In the genomic region with DNA sequence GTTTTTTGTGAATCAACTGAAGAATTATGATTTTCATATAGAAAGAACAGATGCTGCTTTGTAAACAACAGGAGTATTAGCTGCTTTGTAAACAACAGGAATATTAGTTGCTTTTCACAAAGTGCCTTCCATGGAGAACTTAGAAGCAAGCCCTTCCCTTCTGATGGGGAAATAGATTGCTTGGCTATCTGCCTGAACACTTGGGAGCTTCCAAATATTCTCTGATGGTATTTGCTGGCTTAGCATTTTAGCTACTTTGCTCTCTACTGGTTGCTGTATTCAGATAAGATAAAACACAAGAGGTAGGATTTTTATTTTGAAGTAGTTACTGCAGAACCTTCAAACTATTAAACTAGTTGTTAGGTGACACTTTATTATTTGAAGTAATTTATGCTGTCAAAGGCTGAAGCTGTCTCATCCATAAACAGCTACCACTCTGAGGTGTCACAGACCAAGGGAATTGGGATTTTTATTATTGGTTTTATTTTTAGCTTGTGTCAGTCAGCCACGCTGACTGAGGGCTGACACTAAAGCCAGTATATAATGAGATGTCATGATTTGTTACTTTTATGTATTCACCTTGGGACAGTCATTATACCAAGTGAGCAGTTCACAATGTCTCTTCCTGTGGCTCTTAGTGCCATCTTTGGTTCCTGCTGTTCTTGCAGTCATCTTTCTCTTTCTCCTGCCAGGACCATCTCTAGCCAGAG, we compare ENCODE assay signal across 37 cellular contexts. TPM values are rescaled to one million over a fixed set of nuclear protein-coding genes. Genes with fewer than 3 reads are reported as not detected.
"Had no signal": no experiment of that assay in that cellular context is flagged by ENCODE, and none has a peak within 500 bp of the region (broad histone marks: within the 10 kb centered on the region; RNA-seq: fewer than 3 reads in every experiment).

No MANE protein-coding gene starts in this region.

- H3K4me3 ChIP-seq: heart left ventricle, left lung, lower lobe of right lung, right lobe of liver, thoracic aorta had no signal

- DNase-seq: activated CD4-positive, alpha-beta memory T cell treated with anti-CD3 and anti-CD28 coated beads for 36 hours; activated CD4-positive, alpha-beta T cell treated with anti-CD3 and anti-CD28 coated beads, Interleukin-2, amount 10 ng/mL, durations not matched to agents 24 days and 14 days; activated CD8-positive, alpha-beta memory T cell treated with anti-CD3 and anti-CD28 coated beads, Interleukin-2, amount 50 U/mL, for 4 hours; activated gamma-delta T cell; activated naive CD4-positive, alpha-beta T cell treated with anti-CD3 and anti-CD28 coated beads, Interleukin-2, amount 10 ng/mL, durations not matched to agents 7 days and 5 days; activated T-cell treated with anti-CD3 and anti-CD28 coated beads, Interleukin-2, amount 50 U/mL, for 1 hour; amniotic stem cell; central memory CD4-positive, alpha-beta T cell; effector CD8-positive, alpha-beta T cell; foreskin fibroblast; heart left ventricle; hypothalamus; kidney glomerular epithelial cell; left lung; lower lobe of right lung; mesenchymal stem cell; natural killer cell; right lobe of liver; small intestine; stimulated activated CD4-positive, alpha-beta T cell treated with anti-CD3 and anti-CD28 coated beads, Interleukin-4, amount 100 ng/mL, for 24 hours; T-helper 9 cell; trophoblast cell had no signal

- H3K27ac ChIP-seq: heart left ventricle, left lung, lower lobe of right lung, right lobe of liver, thoracic aorta, VCaP had no signal

- ATAC-seq: activated CD4-positive, CD25-positive, alpha-beta regulatory T cell treated with anti-CD3 and anti-CD28 coated beads, Interleukin-2, amount 50 U/mL, for 24 hours; heart left ventricle; left lung; lower lobe of right lung; natural killer cell; stimulated activated effector memory CD8-positive, alpha-beta T cell treated with anti-CD3 and anti-CD28 coated beads, Interleukin-12 subunit alpha, Interleukin-12 subunit beta, amount 100 ng/mL, for 72 hours had no signal

- H3K27me3 ChIP-seq: left lung, right lobe of liver had no signal

- H3K36me3 ChIP-seq: heart left ventricle, left lung, lower lobe of right lung, right lobe of liver, thoracic aorta had no signal

- H3K4me1 ChIP-seq: heart left ventricle, left lung, lower lobe of right lung, right lobe of liver had no signal

- FAIRE-seq: astrocyte, colon, small intestine, TTC549, urothelium cell line had no signal

- H3K9me3 ChIP-seq: heart left ventricle, left lung, lower lobe of right lung, right lobe of liver, thoracic aorta had no signal

RNA-seq across cellular contexts. Expression of a gene that starts 50.0 kb away (rescaled TPM):
- total RNA-seq: activated CD4-positive, alpha-beta memory T cell treated with anti-CD3 and anti-CD28 coated beads for 36 hours; activated CD4-positive, alpha-beta T cell treated with anti-CD3 and anti-CD28 coated beads, Interleukin-2, amount 10 ng/mL, durations not matched to agents 24 days and 14 days; activated CD8-positive, alpha-beta memory T cell treated with anti-CD3 and anti-CD28 coated beads for 36 hours; activated T-helper 1 cell treated with anti-CD3 and anti-CD28 coated beads, Interleukin-12 subunit alpha, Interleukin-12 subunit beta, Interleukin-2, Interleukin-4 antibody, amounts not matched to agents 30 ng/mL and 10 ng/mL and 1 ng/mL, durations not matched to agents 14 hours and 24 hours and 36 hours; dermis microvascular lymphatic vessel endothelial cell; epithelial cell of proximal tubule; fibroblast of lung; lower lobe of right lung; natural killer cell; renal cortical epithelial cell had no signal
- polyA plus RNA-seq: heart left ventricle, small intestine had no signal

RNA-seq across cellular contexts. Expression of a gene that starts 52.8 kb away (rescaled TPM):
- total RNA-seq: activated CD4-positive, alpha-beta memory T cell treated with anti-CD3 and anti-CD28 coated beads for 36 hours; activated CD4-positive, alpha-beta T cell treated with anti-CD3 and anti-CD28 coated beads, Interleukin-2, amount 10 ng/mL, durations not matched to agents 24 days and 14 days; activated CD8-positive, alpha-beta memory T cell treated with anti-CD3 and anti-CD28 coated beads for 36 hours; activated T-helper 1 cell treated with anti-CD3 and anti-CD28 coated beads, Interleukin-12 subunit alpha, Interleukin-12 subunit beta, Interleukin-2, Interleukin-4 antibody, amounts not matched to agents 30 ng/mL and 10 ng/mL and 1 ng/mL, durations not matched to agents 14 hours and 24 hours and 36 hours; astrocyte; dermis microvascular lymphatic vessel endothelial cell; epithelial cell of proximal tubule; fibroblast of lung; heart left ventricle; left lung; lower lobe of right lung; natural killer cell; progenitor cell of endocrine pancreas; renal cortical epithelial cell; thoracic aorta had no signal
- polyA plus RNA-seq: fibroblast of lung, heart left ventricle, small intestine had no signal
